Comparison of ENCODE assay signal across 9 cellular contexts in genomic region chr12:26863515-26863914, GRCh38. TPM values are rescaled to one million over a fixed set of nuclear protein-coding genes. Genes with fewer than 3 reads are reported as not detected.
A peak's percentile ranks its signal among the peaks of the same experiment; 100 is the strongest.
DNase-seq lines count a peak whose midpoint lies in the region; ATAC-seq, FAIRE-seq and TF ChIP-seq lines count a peak whose summit lies in the region.
"Had no signal": no experiment of that assay in that cellular context is flagged by ENCODE, and none has a peak within 500 bp of the region (broad histone marks: within the 10 kb centered on the region; RNA-seq: fewer than 3 reads in every experiment).

No MANE protein-coding gene starts in this region.

- peak overlapping the region in 1 of 2 donors; percentile 15 for H3K27ac Mint-ChIP-seq in effector memory CD8-positive, alpha-beta T cell
- H3K27ac Mint-ChIP-seq in natural killer cell treated with Interleukin-12 subunit alpha and Interleukin-12 subunit beta and Interleukin-15 and Interleukin-18, amount 100 ng/mL, for 72 hours, result no peak overlapping the region

- H3K9me3 ChIP-seq in cardiac muscle cell (ENCODE audit: low read depth) (no peaks in the 10 kb centered on the region), right atrium auricular region (no peaks in the 10 kb centered on the region)

- FAIRE-seq in urothelium cell line (lab: Jason Lieb, UNC), result peak; percentile 5

- H3K27ac ChIP-seq in cardiac muscle cell (no peak overlapping the region), right atrium auricular region (no peak overlapping the region)

- H3K4me1 ChIP-seq in cardiac muscle cell (ENCODE audit: low read depth) (no peaks in the 10 kb centered on the region), right atrium auricular region (no peaks in the 10 kb centered on the region)

- ATAC-seq in HG03521 (IDR thresholded peaks at IDR 0.05; ENCODE audit: unreplicated experiment), result no peak
- ATAC-seq in effector memory CD8-positive, alpha-beta T cell (replicated peaks), result no peak
- ATAC-seq in natural killer cell treated with Interleukin-12 subunit alpha and Interleukin-12 subunit beta and Interleukin-15 and Interleukin-18, amount 100 ng/mL, for 72 hours, result no peak

- no peak overlapping the region for H3K4me3 Mint-ChIP-seq in effector memory CD8-positive, alpha-beta T cell
- no peak overlapping the region for H3K4me3 Mint-ChIP-seq in natural killer cell treated with Interleukin-12 subunit alpha and Interleukin-12 subunit beta and Interleukin-15 and Interleukin-18, amount 100 ng/mL, for 72 hours
- H3K4me3 Mint-ChIP-seq: CD8-positive, alpha-beta memory T cell had no signal

- H3K36me3 Mint-ChIP-seq in effector memory CD8-positive, alpha-beta T cell (ENCODE audit: insufficient read depth), result no peaks in the 10 kb centered on the region
- H3K36me3 Mint-ChIP-seq in natural killer cell treated with Interleukin-12 subunit alpha and Interleukin-12 subunit beta and Interleukin-15 and Interleukin-18, amount 100 ng/mL, for 72 hours, result no peaks in the 10 kb centered on the region
- H3K36me3 Mint-ChIP-seq: CD8-positive, alpha-beta memory T cell had no signal

- H3K9me3 Mint-ChIP-seq in effector memory CD8-positive, alpha-beta T cell, result no peaks in the 10 kb centered on the region
- H3K9me3 Mint-ChIP-seq in natural killer cell treated with Interleukin-12 subunit alpha and Interleukin-12 subunit beta and Interleukin-15 and Interleukin-18, amount 100 ng/mL, for 72 hours, result no peaks in the 10 kb centered on the region
- H3K9me3 Mint-ChIP-seq: CD8-positive, alpha-beta memory T cell had no signal

- TF ChIP-seq CTCF in cardiac muscle cell (IDR thresholded peaks at IDR 0.05; ENCODE audit: low read depth, low read length), result peak; percentile 31
- no peak for TF ChIP-seq CTCF in right atrium auricular region (IDR thresholded peaks at IDR 0.05)
- peak; percentile 69 for TF ChIP-seq CTCF in choroid plexus epithelial cell (conservative IDR thresholded peaks at IDR 0.05; ENCODE audit: low read depth, low read length)

- no peak overlapping the region for H3K4me3 ChIP-seq in cardiac muscle cell
- no peak overlapping the region for H3K4me3 ChIP-seq in right atrium auricular region
- H3K4me3 ChIP-seq in choroid plexus epithelial cell (ENCODE audit: low read depth, low read length), result no peak overlapping the region

- DNase-seq in cardiac muscle cell (ENCODE audit: low read depth in 1 of 2, low spot score in 1 of 2) (peak in 1 of 2 donors; percentile 8), right atrium auricular region (ENCODE audit: low spot score) (no peak), NCI-H2196 (lab: John Stamatoyannopoulos, UW; ENCODE audit: unreplicated experiment) (peak; percentile 37), choroid plexus epithelial cell (ENCODE audit: low read depth) (peak; percentile 53), urothelium cell line (ENCODE audit: low spot score) (no peak)
- DNase-seq in effector memory CD8-positive, alpha-beta T cell, result no peak
- DNase-seq in natural killer cell treated with Interleukin-12 subunit alpha and Interleukin-12 subunit beta and Interleukin-15 and Interleukin-18, amount 100 ng/mL, for 72 hours (ENCODE audit: low spot score), result no peak
- DNase-seq: CD8-positive, alpha-beta memory T cell had no signal

- H3K4me1 Mint-ChIP-seq in effector memory CD8-positive, alpha-beta T cell (ENCODE audit: low read depth in 2 of 2), result peaks cover 6 to 13% of the 10 kb centered on the region in 2 donors
- peaks cover 12 to 13% of the 10 kb centered on the region in 2 donors for H3K4me1 Mint-ChIP-seq in natural killer cell treated with Interleukin-12 subunit alpha and Interleukin-12 subunit beta and Interleukin-15 and Interleukin-18, amount 100 ng/mL, for 72 hours (ENCODE audit: low read depth in 2 of 2)

- H3K36me3 ChIP-seq in cardiac muscle cell (no peaks in the 10 kb centered on the region), right atrium auricular region (no peaks in the 10 kb centered on the region)

- H3K27me3 ChIP-seq in cardiac muscle cell (no peaks in the 10 kb centered on the region), right atrium auricular region (no peaks in the 10 kb centered on the region)

- H3K27me3 Mint-ChIP-seq in effector memory CD8-positive, alpha-beta T cell, result peaks cover 0 to 9% of the 10 kb centered on the region in 2 donors
- H3K27me3 Mint-ChIP-seq in natural killer cell treated with Interleukin-12 subunit alpha and Interleukin-12 subunit beta and Interleukin-15 and Interleukin-18, amount 100 ng/mL, for 72 hours, result no peaks in the 10 kb centered on the region

RNA-seq across cellular contexts. Expression of gene ITPR2, which starts 30.5 kb away (rescaled TPM):
- total RNA-seq in cardiac muscle cell (1.6 and 4.8 TPM in 2 replicates), right atrium auricular region (10 to 100 TPM; 13.0 to 20.7 TPM)
- 1.3 and 5.1 TPM in 2 replicates for polyA plus RNA-seq in cardiac muscle cell
- 10 to 100 TPM; 42.6 to 76.9 TPM for total RNA-seq in natural killer cell treated with Interleukin-12 subunit alpha and Interleukin-12 subunit beta and Interleukin-15 and Interleukin-18, amount 100 ng/mL, for 72 hours

Comparison
In these comparisons a context has a peak if more than half of its experiments do, and no peak if none do; other contexts are left out.
1. CTCF ChIP-seq: peak in cardiac muscle cell (single experiment) and choroid plexus epithelial cell (single experiment); none in right atrium auricular region (0 of 2).
2. DNase-seq: peak in NCI-H2196 (single experiment) and choroid plexus epithelial cell (single experiment); none in right atrium auricular region (single experiment), urothelium cell line (single experiment), effector memory CD8-positive, alpha-beta T cell (0 of 3) and natural killer cell treated with Interleukin-12 subunit alpha and Interleukin-12 subunit beta and Interleukin-15 and Interleukin-18, amount 100 ng/mL, for 72 hours (single experiment).